18 cellular contexts compared by ENCODE assay signal in genomic region chr22:33405194-33405593, GRCh38.
DNase-seq lines count a peak whose midpoint lies in the region; ATAC-seq, FAIRE-seq and TF ChIP-seq lines count a peak whose summit lies in the region.
"Had no signal": no experiment of that assay in that cellular context is flagged by ENCODE, and none has a peak within 500 bp of the region (broad histone marks: within the 10 kb centered on the region; RNA-seq: fewer than 3 reads in every experiment).

No MANE protein-coding gene starts in this region.

- no TSS peak for BruUV-seq in HepG2 (replicated peaks; lab: Mats Ljungman, UMichigan)

- in situ Hi-C loops in HepG2 (cut with HindIII; ENCODE audit: extremely low pct_ligation_motif_present, low pct_unique_long_range_greater_than_20kb) = no loop called here

- H3K27ac Mint-ChIP-seq in stimulated activated memory B cell treated with anti-CD40 and anti-IgM and Interleukin-4, amounts not matched to agents 10 μg/mL and 1 μg/mL and 100 μg/mL, for 72 hours = no peak overlapping the region

- no peak overlapping the region for H2AFZ ChIP-seq in HepG2 (ENCODE audit: low read length)

- 93% methylated on average over 3 of the region's 3 CpGs for WGBS in HepG2 (ENCODE audit: low lambda C conversion rate)
- 63% methylated on average over 3 of the region's 3 CpGs for WGBS in right lobe of liver (ENCODE audit: insufficient coverage, low coverage, low lambda C conversion rate, missing lambda C conversion rate)

- TF ChIP-seq CTCF in HepG2 (CRISPR knock-in tag; IDR thresholded peaks at IDR 0.05) (no peak), right lobe of liver (IDR thresholded peaks at IDR 0.05) (no peak), GM10248 (IDR thresholded peaks at IDR 0.05; ENCODE audit: control extremely low read depth, extremely low read depth, low read depth, missing control alignments) (no peak)

- no peak overlapping the region for H3K9ac ChIP-seq in HepG2 (ENCODE audit: insufficient read depth, low read depth, low read length)

- H3K36me3 Mint-ChIP-seq in stimulated activated memory B cell treated with anti-CD40 and anti-IgM and Interleukin-4, amounts not matched to agents 10 μg/mL and 1 μg/mL and 100 μg/mL, for 72 hours = no peaks in the 10 kb centered on the region

- FAIRE-seq in HepG2 (lab: Jason Lieb, UNC) = no peak
- FAIRE-seq: A204.1, GM12892, HTR-8/SVneo, K562 had no signal

- no peak overlapping the region for H3K4me2 ChIP-seq in HepG2 (ENCODE audit: low read depth, low read length)

- intact Hi-C loops in HepG2 (cut with micrococcal nuclease; ENCODE audit: unreplicated experiment) (no loop called here), right lobe of liver (cut with DNase I) (no loop called here)

- H3K9me3 ChIP-seq in HepG2 (ENCODE audit: low read length) (no peaks in the 10 kb centered on the region), right lobe of liver (no peaks in the 10 kb centered on the region)
- H3K9me3 ChIP-seq: Caco-2 had no signal

- no peaks in the 10 kb centered on the region for H3K27me3 Mint-ChIP-seq in stimulated activated memory B cell treated with anti-CD40 and anti-IgM and Interleukin-4, amounts not matched to agents 10 μg/mL and 1 μg/mL and 100 μg/mL, for 72 hours

- H3K9me3 Mint-ChIP-seq in stimulated activated memory B cell treated with anti-CD40 and anti-IgM and Interleukin-4, amounts not matched to agents 10 μg/mL and 1 μg/mL and 100 μg/mL, for 72 hours = no peaks in the 10 kb centered on the region

- no peaks in the 10 kb centered on the region for H3K27me3 ChIP-seq in HepG2 (ENCODE audit: control insufficient read depth in 1 of 2, insufficient read depth in 2 of 2, low read length in 2 of 2)
- H3K27me3 ChIP-seq in right lobe of liver = no peaks in the 10 kb centered on the region

- no peak for DNase-seq in HepG2 (ENCODE audit: low spot score)
- DNase-seq in right lobe of liver = no peak
- DNase-seq in kidney tubule cell (ENCODE audit: low spot score) = peak; percentile 88
- DNase-seq in GM10248 (ENCODE audit: extremely low spot score) = no peak
- no peak for DNase-seq in HuH-7.5 (ENCODE audit: low spot score)
- DNase-seq in SIG-M5 treated with dmso at 0.1 percent for 504 hours (lab: John Stamatoyannopoulos, UW; ENCODE audit: unreplicated experiment) = no peak
- DNase-seq: Caco-2, DMS53, NCI-H1092, NCI-H1694 treated with DMSO at 0.1 percent for 48 hours, NCI-H2171, NCI-H774 had no signal

- CTCF ChIA-PET in HepG2 (lab: Yijun Ruan, JAX; ENCODE audit: low intra/inter-chr PET ratio, low total read pairs) = no interaction called here
- CTCF ChIA-PET in GM10248 (lab: Yijun Ruan, JAX) = interaction anchor here (1.0 to 2.4 kb wide), 4 partner anchors 10 to 21 kb away, joined by 3 to 7 read pairs (median 4); no protein-coding TSS in a partner anchor

- TF ChIP-seq RAD21 in HepG2 (CRISPR knock-in tag; IDR thresholded peaks at IDR 0.05) = no peak

- H3K4me1 ChIP-seq in HepG2 (ENCODE audit: insufficient read depth, low read length) (peaks cover 48% of the 10 kb centered on the region), right lobe of liver (no peaks in the 10 kb centered on the region)
- H3K4me1 ChIP-seq: Caco-2 had no signal

- H3K79me2 ChIP-seq in HepG2 (ENCODE audit: insufficient read depth, low read length) = no peaks in the 10 kb centered on the region

- no peaks in the 10 kb centered on the region for H3K4me1 Mint-ChIP-seq in stimulated activated memory B cell treated with anti-CD40 and anti-IgM and Interleukin-4, amounts not matched to agents 10 μg/mL and 1 μg/mL and 100 μg/mL, for 72 hours

- ATAC-seq in HepG2 = no peak; the same call in 1 of the 3 replicates
- ATAC-seq in right lobe of liver = no peak
- peak; percentile 51 for ATAC-seq in esophagus mucosa
- ATAC-seq in stimulated activated memory B cell treated with anti-CD40 and anti-IgM and Interleukin-4, amounts not matched to agents 10 μg/mL and 1 μg/mL and 100 μg/mL, for 72 hours = no peak
- ATAC-seq: K562 had no signal

- peak overlapping the region; percentile 16 for H3K27ac ChIP-seq in HepG2 (ENCODE audit: extremely low read length, insufficient read depth, low read length)
- H3K27ac ChIP-seq in right lobe of liver = no peak overlapping the region

- POLR2A ChIA-PET in HepG2 (lab: Yijun Ruan, JAX) (no interaction called here), GM10248 (lab: Yijun Ruan, JAX) (interaction anchor here (0.6 kb wide), 1 partner anchor 551 kb away, joined by 5 read pairs; no protein-coding TSS in a partner anchor)

- H3K36me3 ChIP-seq in HepG2 (replicated peaks in 1 of 2; ENCODE audit: control insufficient read depth in 1 of 2, insufficient read depth in 2 of 2, low read length in 2 of 2) (peaks cover 0 to 2% of the 10 kb centered on the region in 2 experiments; a peak in 2 of 5 replicates), right lobe of liver (no peaks in the 10 kb centered on the region)

- H3K4me3 ChIP-seq in HepG2 (replicated peaks in 1 of 3; ENCODE audit: insufficient read depth in 1 of 3, low read depth in 2 of 3, low read length in 3 of 3) (no peak overlapping the region), right lobe of liver (no peak overlapping the region)
- H3K4me3 ChIP-seq: K562 had no signal

- no peaks in the 10 kb centered on the region for H4K20me1 ChIP-seq in HepG2 (ENCODE audit: insufficient read depth, low read length)

- TF ChIP-seq POLR2A in HepG2 (IDR thresholded peaks at IDR 0.05; ENCODE audit: insufficient read depth in 1 of 2, low read depth in 2 of 2, low read length in 2 of 2) (no peak), right lobe of liver (IDR thresholded peaks at IDR 0.05) (no peak)

- H3K4me3 Mint-ChIP-seq in stimulated activated memory B cell treated with anti-CD40 and anti-IgM and Interleukin-4, amounts not matched to agents 10 μg/mL and 1 μg/mL and 100 μg/mL, for 72 hours = no peak overlapping the region

- no peak for TF ChIP-seq EP300 in HepG2 (IDR thresholded peaks at IDR 0.05; ENCODE audit: low read depth in 2 of 2, low read length in 2 of 2)
- no peak for TF ChIP-seq EP300 in HepG2 (CRISPR knock-in tag; IDR thresholded peaks at IDR 0.05; ENCODE audit: borderline replicate concordance)

TF ChIP-seq in HepG2, 621 proteins besides CTCF, POLR2A, EP300 and RAD21:
- TF ChIP-seq TFDP2 (CRISPR knock-in tag; IDR thresholded peaks at IDR 0.05) = no peak
- no peak for TF ChIP-seq IRX3 (CRISPR knock-in tag; IDR thresholded peaks at IDR 0.05; ENCODE audit: borderline replicate concordance, low read depth)
- no peak for TF ChIP-seq ETV6 (CRISPR knock-in tag; conservative IDR thresholded peaks at IDR 0.05)
- TF ChIP-seq ZZZ3 (CRISPR knock-in tag; IDR thresholded peaks at IDR 0.05; ENCODE audit: borderline replicate concordance) = no peak
- no peak for TF ChIP-seq LCORL (IDR thresholded peaks at IDR 0.05)
- TF ChIP-seq LCORL (CRISPR knock-in tag; IDR thresholded peaks at IDR 0.05) = no peak
- TF ChIP-seq ZNF292 (CRISPR knock-in tag; IDR thresholded peaks at IDR 0.05; ENCODE audit: borderline replicate concordance, low read depth) = no peak
- no peak for TF ChIP-seq ZBTB33 (CRISPR knock-in tag; IDR thresholded peaks at IDR 0.05)
- no peak for TF ChIP-seq ZNF460 (CRISPR knock-in tag; IDR thresholded peaks at IDR 0.05; ENCODE audit: borderline replicate concordance)
- no peak for TF ChIP-seq XRCC5 (optimal IDR thresholded peaks at IDR 0.05; ENCODE audit: low read length)
